ENCODE assay signal across 15 cellular contexts in the genomic region with DNA sequence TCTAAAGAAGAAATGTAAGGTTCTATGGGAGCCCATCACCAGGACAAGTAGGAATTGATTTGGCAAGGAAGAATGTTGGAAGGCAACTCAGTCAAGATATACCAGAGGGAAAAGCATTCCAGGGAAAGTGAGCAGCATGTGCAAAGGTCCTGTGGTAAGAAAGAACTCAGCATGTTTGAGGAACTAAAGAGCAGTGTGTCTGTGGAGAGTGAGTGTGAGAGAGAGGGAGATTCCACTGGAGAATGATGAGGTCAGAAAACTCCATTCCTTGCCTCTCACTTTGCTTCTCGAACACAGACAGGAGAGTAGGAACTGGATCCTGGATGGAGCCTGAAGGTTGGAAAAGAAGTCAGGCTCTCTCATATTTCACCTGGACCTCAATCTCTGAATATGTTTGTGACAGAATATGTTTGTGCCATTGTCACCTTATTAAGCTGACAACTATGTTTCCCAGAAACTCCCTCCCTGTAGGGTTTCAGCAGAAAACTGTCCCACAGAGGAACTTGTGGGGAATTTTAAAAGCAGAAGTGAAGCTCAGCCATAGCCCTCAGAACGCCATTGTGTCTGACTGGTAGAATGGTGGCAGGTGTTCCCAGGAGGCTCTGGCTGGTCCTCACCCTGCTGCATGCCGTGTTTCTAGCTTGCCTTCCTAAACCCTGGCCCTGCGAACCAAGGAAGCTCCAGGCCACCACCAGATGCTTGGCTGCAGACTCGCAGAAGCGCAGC.
A peak's percentile ranks its signal among the peaks of the same experiment; 100 is the strongest.
DNase-seq lines count a peak whose midpoint lies in the region; ATAC-seq and TF ChIP-seq lines count a peak whose summit lies in the region.
"Had no signal": no experiment of that assay in that cellular context is flagged by ENCODE, and none has a peak within 500 bp of the region (broad histone marks: within the 10 kb centered on the region; RNA-seq: fewer than 3 reads in every experiment).

No MANE protein-coding gene starts in this region.

- H3K27me3 Mint-ChIP-seq in neural progenitor cell (ENCODE audit: insufficient read depth, low read depth) = peaks cover 12% of the 10 kb centered on the region
- H3K27me3 Mint-ChIP-seq: IgD-negative memory B cell had no signal

- peaks cover 4% of the 10 kb centered on the region for H3F3A ChIP-seq in neural progenitor cell (ENCODE audit: low read depth)

- intact Hi-C loops in upper lobe of right lung (cut with DNase I) = no loop called here

- H3K4me1 ChIP-seq in HEK293 (ENCODE audit: control insufficient read depth, insufficient read depth, low read length) = no peaks in the 10 kb centered on the region
- H3K4me1 ChIP-seq in neural progenitor cell = peaks cover 12% of the 10 kb centered on the region
- H3K4me1 ChIP-seq in upper lobe of right lung = no peaks in the 10 kb centered on the region

- no peaks in the 10 kb centered on the region for H4K20me1 ChIP-seq in neural progenitor cell (ENCODE audit: low read depth)
- H4K20me1 ChIP-seq: BLaER1 treated with 17β-estradiol and CSF1 and Interleukin-3, amounts not matched to agents 10 nM and 100 nM had no signal

- H3K9me3 Mint-ChIP-seq in neural progenitor cell = no peaks in the 10 kb centered on the region
- H3K9me3 Mint-ChIP-seq: H9 had no signal

- no peak overlapping the region for H3K27ac Mint-ChIP-seq in neural progenitor cell
- H3K27ac Mint-ChIP-seq: B cell; CD8-positive, alpha-beta T cell; H9; IgD-negative memory B cell had no signal

- POLR2A ChIA-PET in HEK293 (lab: Yijun Ruan, JAX) = no interaction called here

- TF ChIP-seq CTCF in GM12865 (IDR thresholded peaks at IDR 0.05; ENCODE audit: insufficient read depth, low read depth, low read length, missing control alignments) (no peak), HEK293 (tag by site-specific recombination; IDR thresholded peaks at IDR 0.05) (no peak), neural progenitor cell (IDR thresholded peaks at IDR 0.05) (no peak), upper lobe of right lung (IDR thresholded peaks at IDR 0.05) (no peak)

- H2AFZ ChIP-seq in neural progenitor cell (replicated peaks) = no peak overlapping the region

- H3K36me3 Mint-ChIP-seq in neural progenitor cell = no peaks in the 10 kb centered on the region
- H3K36me3 Mint-ChIP-seq: CD8-positive, alpha-beta T cell; IgD-negative memory B cell had no signal

- peaks cover 30% of the 10 kb centered on the region for H3K4me1 Mint-ChIP-seq in neural progenitor cell
- H3K4me1 Mint-ChIP-seq: B cell had no signal

- H3K4me3 ChIP-seq in GM12865 (ENCODE audit: low read depth, low read length) = no peak overlapping the region
- H3K4me3 ChIP-seq in HEK293 (ENCODE audit: low read depth, low read length) = no peak overlapping the region
- no peak overlapping the region for H3K4me3 ChIP-seq in neural progenitor cell
- H3K4me3 ChIP-seq in upper lobe of right lung = no peak overlapping the region
- H3K4me3 ChIP-seq: BLaER1 treated with 17β-estradiol and CSF1 and Interleukin-3, amounts not matched to agents 10 nM and 100 nM had no signal

- CTCF ChIA-PET in HEK293 (lab: Yijun Ruan, JAX) = no interaction called here

- H3K27ac ChIP-seq in HEK293 (ENCODE audit: extremely low read depth, low read depth, low read length) (no peak overlapping the region), neural progenitor cell (no peak overlapping the region), upper lobe of right lung (no peak overlapping the region)
- H3K27ac ChIP-seq: BLaER1 treated with 17β-estradiol and CSF1 and Interleukin-3, amounts not matched to agents 10 nM and 100 nM had no signal

- H3K27me3 ChIP-seq in neural progenitor cell (no peaks in the 10 kb centered on the region), upper lobe of right lung (no peaks in the 10 kb centered on the region)
- H3K27me3 ChIP-seq: BLaER1 treated with 17β-estradiol and CSF1 and Interleukin-3, amounts not matched to agents 10 nM and 100 nM had no signal

- no peaks in the 10 kb centered on the region for H3K36me3 ChIP-seq in HEK293 (ENCODE audit: control insufficient read depth in 2 of 2, insufficient read depth in 1 of 2, low read length in 2 of 2)
- H3K36me3 ChIP-seq in neural progenitor cell = no peaks in the 10 kb centered on the region
- no peaks in the 10 kb centered on the region for H3K36me3 ChIP-seq in upper lobe of right lung
- H3K36me3 ChIP-seq: BLaER1 treated with 17β-estradiol and CSF1 and Interleukin-3, amounts not matched to agents 10 nM and 100 nM had no signal

- no peaks in the 10 kb centered on the region for H3K9me3 ChIP-seq in HEK293 (ENCODE audit: control insufficient read depth, insufficient read depth, low read depth, low read length)
- no peaks in the 10 kb centered on the region for H3K9me3 ChIP-seq in neural progenitor cell (ENCODE audit: low read depth)
- no peaks in the 10 kb centered on the region for H3K9me3 ChIP-seq in upper lobe of right lung

- ATAC-seq in upper lobe of right lung = no peak
- ATAC-seq: CD8-positive, alpha-beta T cell; HepG2 had no signal

- peak overlapping the region; percentile 22 for H3K4me3 Mint-ChIP-seq in neural progenitor cell
- H3K4me3 Mint-ChIP-seq: B cell; CD8-positive, alpha-beta T cell; H9; IgD-negative memory B cell had no signal

- H3K79me2 ChIP-seq in neural progenitor cell (ENCODE audit: low read depth) = no peaks in the 10 kb centered on the region

- H3K4me2 ChIP-seq in neural progenitor cell = no peak overlapping the region

- peak; percentile 3 for DNase-seq in GM12865 (ENCODE audit: low read depth)
- DNase-seq in neural progenitor cell (ENCODE audit: low spot score) = no peak
- DNase-seq in upper lobe of right lung = peak; percentile 62
- DNase-seq in RPMI8226 = no peak
- no peak for DNase-seq in NCI-H82 (lab: John Stamatoyannopoulos, UW)
- DNase-seq: Calu3; CD8-positive, alpha-beta T cell; DMS79 treated with DMSO at 0.1 percent for 48 hours; GF-D8; H9 had no signal

- no peak overlapping the region for H3K9ac ChIP-seq in neural progenitor cell
- H3K9ac ChIP-seq: BLaER1 treated with 17β-estradiol and CSF1 and Interleukin-3, amounts not matched to agents 10 nM and 100 nM had no signal

TF ChIP-seq in HEK293, 187 proteins besides CTCF, POLR2A, EP300 and RAD21:
- TF ChIP-seq ZBTB8A (tag by site-specific recombination; IDR thresholded peaks at IDR 0.05) (no peak), ZNF623 (tag by site-specific recombination; IDR thresholded peaks at IDR 0.05) (peak; percentile 47; the same call in 1 of the 2 replicates), ZNF404 (tag by site-specific recombination; IDR thresholded peaks at IDR 0.05) (no peak), ZNF248 (tag by site-specific recombination; IDR thresholded peaks at IDR 0.05) (no peak), ZNF600 (tag by site-specific recombination; IDR thresholded peaks at IDR 0.05) (no peak), ZBTB20 (tag by site-specific recombination; IDR thresholded peaks at IDR 0.05) (no peak)

Comparison
In these comparisons a context has a peak if more than half of its experiments do, and no peak if none do; other contexts are left out.
1. DNase-seq: peak in GM12865 (single experiment) and upper lobe of right lung (single experiment); none in neural progenitor cell (single experiment), RPMI8226 (single experiment) and NCI-H82 (single experiment).